ENCODE assay signal across 21 cellular contexts in genomic region chr2:106054880-106055655, GRCh38.
DNase-seq lines count a peak whose midpoint lies in the region; ATAC-seq and TF ChIP-seq lines count a peak whose summit lies in the region.
"Had no signal": no experiment of that assay in that cellular context is flagged by ENCODE, and none has a peak within 500 bp of the region (broad histone marks: within the 10 kb centered on the region; RNA-seq: fewer than 3 reads in every experiment).

No MANE protein-coding gene starts in this region.

- H3K4me1 Mint-ChIP-seq in activated naive CD8-positive, alpha-beta T cell (ENCODE audit: low read depth): peaks cover 83% of the 10 kb centered on the region
- H3K4me1 Mint-ChIP-seq in activated naive CD8-positive, alpha-beta T cell treated with anti-CD3 and anti-CD28 coated beads, Interleukin-2, amount 50 U/mL, for 24 hours: peaks cover 78% of the 10 kb centered on the region
- peaks cover 66% of the 10 kb centered on the region for H3K4me1 Mint-ChIP-seq in activated naive CD8-positive, alpha-beta T cell treated with anti-CD3 and anti-CD28 coated beads, Interleukin-2, amount 10 ng/mL, durations not matched to agents 7 days and 5 days
- peaks cover 75% of the 10 kb centered on the region for H3K4me1 Mint-ChIP-seq in stimulated activated naive CD8-positive, alpha-beta T cell treated with anti-CD3 and anti-CD28 coated beads, Interleukin-15, Interleukin-2, amounts not matched to agents 100 ng/mL and 50 ng/mL, for 24 hours (ENCODE audit: low read depth)
- peaks cover 21% of the 10 kb centered on the region for H3K4me1 Mint-ChIP-seq in HFFc6 (ENCODE audit: low read depth)
- H3K4me1 Mint-ChIP-seq: CD14-positive monocyte had no signal

- no peak overlapping the region for H3K27ac Mint-ChIP-seq in activated naive CD8-positive, alpha-beta T cell
- no peak overlapping the region for H3K27ac Mint-ChIP-seq in activated naive CD8-positive, alpha-beta T cell treated with anti-CD3 and anti-CD28 coated beads, Interleukin-2, amount 50 U/mL, for 24 hours
- H3K27ac Mint-ChIP-seq in activated naive CD8-positive, alpha-beta T cell treated with anti-CD3 and anti-CD28 coated beads, Interleukin-2, amount 10 ng/mL, durations not matched to agents 7 days and 5 days: peak overlapping the region; percentile 89
- H3K27ac Mint-ChIP-seq in stimulated activated naive CD8-positive, alpha-beta T cell treated with anti-CD3 and anti-CD28 coated beads, Interleukin-15, Interleukin-2, amounts not matched to agents 100 ng/mL and 50 ng/mL, for 24 hours: peak overlapping the region; percentile 48
- no peak overlapping the region for H3K27ac Mint-ChIP-seq in HFFc6
- H3K27ac Mint-ChIP-seq: CD14-positive monocyte had no signal

- no peaks in the 10 kb centered on the region for H3K36me3 Mint-ChIP-seq in activated naive CD8-positive, alpha-beta T cell
- peaks cover under 1% of the 10 kb centered on the region for H3K36me3 Mint-ChIP-seq in activated naive CD8-positive, alpha-beta T cell treated with anti-CD3 and anti-CD28 coated beads, Interleukin-2, amount 50 U/mL, for 24 hours (ENCODE audit: low read depth)
- H3K36me3 Mint-ChIP-seq in activated naive CD8-positive, alpha-beta T cell treated with anti-CD3 and anti-CD28 coated beads, Interleukin-2, amount 10 ng/mL, durations not matched to agents 7 days and 5 days: peaks cover 6% of the 10 kb centered on the region
- H3K36me3 Mint-ChIP-seq in stimulated activated naive CD8-positive, alpha-beta T cell treated with anti-CD3 and anti-CD28 coated beads, Interleukin-15, Interleukin-2, amounts not matched to agents 100 ng/mL and 50 ng/mL, for 24 hours (ENCODE audit: low read depth): no peaks in the 10 kb centered on the region
- no peaks in the 10 kb centered on the region for H3K36me3 Mint-ChIP-seq in HFFc6 (ENCODE audit: low read depth)
- H3K36me3 Mint-ChIP-seq: CD14-positive monocyte had no signal

- H3K9me3 Mint-ChIP-seq in activated naive CD8-positive, alpha-beta T cell (ENCODE audit: low read depth): no peaks in the 10 kb centered on the region
- H3K9me3 Mint-ChIP-seq in activated naive CD8-positive, alpha-beta T cell treated with anti-CD3 and anti-CD28 coated beads, Interleukin-2, amount 50 U/mL, for 24 hours: peaks cover 2% of the 10 kb centered on the region
- H3K9me3 Mint-ChIP-seq in activated naive CD8-positive, alpha-beta T cell treated with anti-CD3 and anti-CD28 coated beads, Interleukin-2, amount 10 ng/mL, durations not matched to agents 7 days and 5 days: peaks cover under 1% of the 10 kb centered on the region
- no peaks in the 10 kb centered on the region for H3K9me3 Mint-ChIP-seq in stimulated activated naive CD8-positive, alpha-beta T cell treated with anti-CD3 and anti-CD28 coated beads, Interleukin-15, Interleukin-2, amounts not matched to agents 100 ng/mL and 50 ng/mL, for 24 hours
- H3K9me3 Mint-ChIP-seq in HFFc6: no peaks in the 10 kb centered on the region; the same call in 1 of the 2 replicates

- POLR2A ChIA-PET in activated naive CD8-positive, alpha-beta T cell treated with anti-CD3 and anti-CD28 coated beads, Interleukin-2, amount 10 ng/mL, durations not matched to agents 7 days and 5 days (lab: Charles Lee): interaction anchor here (0.8 to 1.2 kb wide), 4 partner anchors 11 to 309 kb away, joined by 3 to 5 read pairs (median 3); no protein-coding TSS in a partner anchor

- no peaks in the 10 kb centered on the region for H3K27me3 Mint-ChIP-seq in activated naive CD8-positive, alpha-beta T cell
- H3K27me3 Mint-ChIP-seq in activated naive CD8-positive, alpha-beta T cell treated with anti-CD3 and anti-CD28 coated beads, Interleukin-2, amount 50 U/mL, for 24 hours: peaks cover 2% of the 10 kb centered on the region
- no peaks in the 10 kb centered on the region for H3K27me3 Mint-ChIP-seq in activated naive CD8-positive, alpha-beta T cell treated with anti-CD3 and anti-CD28 coated beads, Interleukin-2, amount 10 ng/mL, durations not matched to agents 7 days and 5 days
- no peaks in the 10 kb centered on the region for H3K27me3 Mint-ChIP-seq in stimulated activated naive CD8-positive, alpha-beta T cell treated with anti-CD3 and anti-CD28 coated beads, Interleukin-15, Interleukin-2, amounts not matched to agents 100 ng/mL and 50 ng/mL, for 24 hours
- H3K27me3 Mint-ChIP-seq in HFFc6 (ENCODE audit: insufficient read depth): peaks cover 15% of the 10 kb centered on the region

- no peak for ATAC-seq in activated naive CD8-positive, alpha-beta T cell treated with anti-CD3 and anti-CD28 coated beads, Interleukin-2, amount 50 U/mL, for 24 hours
- peak; percentile 79 for ATAC-seq in activated naive CD8-positive, alpha-beta T cell treated with anti-CD3 and anti-CD28 coated beads, Interleukin-2, amount 10 ng/mL, durations not matched to agents 7 days and 5 days (ENCODE audit: low read depth)
- ATAC-seq in HG03280 (IDR thresholded peaks at IDR 0.05; ENCODE audit: unreplicated experiment): no peak
- ATAC-seq: body of pancreas, lower lobe of right lung had no signal

- no peak for TF ChIP-seq CTCF in HFFc6 (IDR thresholded peaks at IDR 0.05)

- DNase-seq in activated naive CD8-positive, alpha-beta T cell treated with anti-CD3 and anti-CD28 coated beads, Interleukin-2, amount 50 U/mL, for 24 hours: no peak
- DNase-seq in NCI-H69 (lab: John Stamatoyannopoulos, UW) (peak; percentile 7), HFFc6 (no peak), NCI-H2171 (lab: John Stamatoyannopoulos, UW) (no peak)
- DNase-seq in activated naive CD8-positive, alpha-beta T cell treated with anti-CD3 and anti-CD28 coated beads, Interleukin-2, amount 10 ng/mL, durations not matched to agents 7 days and 5 days: peak; percentile 60
- DNase-seq: activated CD4-positive, alpha-beta T cell treated with anti-CD3 and anti-CD28 coated beads for 4 hours; activated T-cell treated with anti-CD3 and anti-CD28 coated beads, Interleukin-2, amount 50 U/mL, for 48 hours; body of pancreas; GDM1; Kasumi-1; kidney glomerular epithelial cell; lower lobe of right lung; NCI-H1694; NCI-H524 treated with DMSO at 0.1 percent for 48 hours; sigmoid colon; SJCRH30; transverse colon had no signal

- H3K4me3 Mint-ChIP-seq in activated naive CD8-positive, alpha-beta T cell: peak overlapping the region; percentile 9
- H3K4me3 Mint-ChIP-seq in activated naive CD8-positive, alpha-beta T cell treated with anti-CD3 and anti-CD28 coated beads, Interleukin-2, amount 50 U/mL, for 24 hours: no peak overlapping the region
- peak overlapping the region; percentile 60 for H3K4me3 Mint-ChIP-seq in activated naive CD8-positive, alpha-beta T cell treated with anti-CD3 and anti-CD28 coated beads, Interleukin-2, amount 10 ng/mL, durations not matched to agents 7 days and 5 days
- no peak overlapping the region for H3K4me3 Mint-ChIP-seq in stimulated activated naive CD8-positive, alpha-beta T cell treated with anti-CD3 and anti-CD28 coated beads, Interleukin-15, Interleukin-2, amounts not matched to agents 100 ng/mL and 50 ng/mL, for 24 hours
- H3K4me3 Mint-ChIP-seq in HFFc6: no peak overlapping the region
- H3K4me3 Mint-ChIP-seq: CD14-positive monocyte had no signal

Comparison
In these comparisons a context has a peak if more than half of its experiments do, and no peak if none do; other contexts are left out.
1. H3K27ac Mint-ChIP-seq: peak in activated naive CD8-positive, alpha-beta T cell treated with anti-CD3 and anti-CD28 coated beads, Interleukin-2, amount 10 ng/mL, durations not matched to agents 7 days and 5 days (single experiment) and stimulated activated naive CD8-positive, alpha-beta T cell treated with anti-CD3 and anti-CD28 coated beads, Interleukin-15, Interleukin-2, amounts not matched to agents 100 ng/mL and 50 ng/mL, for 24 hours (single experiment); none in activated naive CD8-positive, alpha-beta T cell (single experiment), activated naive CD8-positive, alpha-beta T cell treated with anti-CD3 and anti-CD28 coated beads, Interleukin-2, amount 50 U/mL, for 24 hours (single experiment) and HFFc6 (single experiment).
2. H3K4me3 Mint-ChIP-seq: peak in activated naive CD8-positive, alpha-beta T cell (single experiment) and activated naive CD8-positive, alpha-beta T cell treated with anti-CD3 and anti-CD28 coated beads, Interleukin-2, amount 10 ng/mL, durations not matched to agents 7 days and 5 days (single experiment); none in activated naive CD8-positive, alpha-beta T cell treated with anti-CD3 and anti-CD28 coated beads, Interleukin-2, amount 50 U/mL, for 24 hours (single experiment), stimulated activated naive CD8-positive, alpha-beta T cell treated with anti-CD3 and anti-CD28 coated beads, Interleukin-15, Interleukin-2, amounts not matched to agents 100 ng/mL and 50 ng/mL, for 24 hours (single experiment) and HFFc6 (single experiment).
3. DNase-seq: peak in NCI-H69 (single experiment) and activated naive CD8-positive, alpha-beta T cell treated with anti-CD3 and anti-CD28 coated beads, Interleukin-2, amount 10 ng/mL, durations not matched to agents 7 days and 5 days (single experiment); none in activated naive CD8-positive, alpha-beta T cell treated with anti-CD3 and anti-CD28 coated beads, Interleukin-2, amount 50 U/mL, for 24 hours (single experiment), HFFc6 (single experiment) and NCI-H2171 (single experiment).